Comparison of ENCODE assay signal across 6 cellular contexts in genomic region chr2:5286370-5286769, GRCh38.
"Had no signal": no experiment of that assay in that cellular context is flagged by ENCODE, and none has a peak within 500 bp of the region (broad histone marks: within the 10 kb centered on the region; RNA-seq: fewer than 3 reads in every experiment).

No MANE protein-coding gene starts in this region.

- FAIRE-seq: HTR-8/SVneo had no signal

- H2AFZ ChIP-seq: GM23248 had no signal

- H3K4me3 ChIP-seq: GM23248 had no signal

- H3K27ac ChIP-seq: GM23248 had no signal

- H3K9ac ChIP-seq: GM23248 had no signal

- DNase-seq: GM23248, GOT3, H7, HCEC 1CT, KBM-7 had no signal
